In genomic region chr9:127047971-127048370, GRCh38 we compare ENCODE assay signal across 22 cellular contexts.
DNase-seq lines count a peak whose midpoint lies in the region; ATAC-seq, FAIRE-seq and TF ChIP-seq lines count a peak whose summit lies in the region.
"Had no signal": no experiment of that assay in that cellular context is flagged by ENCODE, and none has a peak within 500 bp of the region (broad histone marks: within the 10 kb centered on the region; RNA-seq: fewer than 3 reads in every experiment).

No MANE protein-coding gene starts in this region.

- no peak overlapping the region for H3K27ac ChIP-seq in ACC112 (ENCODE audit: low read depth, low read length)
- H3K27ac ChIP-seq in CD8-positive, alpha-beta memory T cell (ENCODE audit: low read depth, low read length) = no peak overlapping the region
- no peak overlapping the region for H3K27ac ChIP-seq in suprapubic skin

- peak overlapping the region; percentile 48 for H2AFZ ChIP-seq in ACC112 (ENCODE audit: low read length, unreplicated experiment)

- DNase-seq in CD8-positive, alpha-beta memory T cell = no peak
- DNase-seq in central memory CD8-positive, alpha-beta T cell (ENCODE audit: low spot score in 2 of 2) = no peak
- DNase-seq in osteocyte (ENCODE audit: extremely low spot score, unreplicated experiment) = peak; percentile 27
- DNase-seq in KG1 (lab: John Stamatoyannopoulos, UW) = no peak
- DNase-seq in H54 (ENCODE audit: insufficient read length, low spot score) = no peak
- no peak for DNase-seq in suprapubic skin (ENCODE audit: low spot score in 2 of 2)
- DNase-seq: activated CD4-positive, alpha-beta T cell treated with anti-CD3 and anti-CD28 coated beads for 1 hour; activated naive CD8-positive, alpha-beta T cell treated with anti-CD3 and anti-CD28 coated beads for 36 hours; CD4-positive, CD25-positive, alpha-beta regulatory T cell; dorsolateral prefrontal cortex; EL; naive thymus-derived CD4-positive, alpha-beta T cell; NCI-H1436 treated with DMSO at 0.1 percent for 48 hours; NCI-H510A; retina; SHP77 treated with DMSO at 0.1 percent for 48 hours had no signal

- H3K9me3 ChIP-seq in CD8-positive, alpha-beta memory T cell (ENCODE audit: low read length) = no peaks in the 10 kb centered on the region
- no peaks in the 10 kb centered on the region for H3K9me3 ChIP-seq in suprapubic skin
- H3K9me3 ChIP-seq: HAP-1, tibial artery had no signal

- TF ChIP-seq POLR2A in H54 (IDR thresholded peaks at IDR 0.05; ENCODE audit: low read depth, low read length) = no peak
- no peak for TF ChIP-seq POLR2A in suprapubic skin (IDR thresholded peaks at IDR 0.05)

- peaks cover 0 to 4% (median 0%) of the 10 kb centered on the region in 3 donors for H3K36me3 Mint-ChIP-seq in CD8-positive, alpha-beta memory T cell
- H3K36me3 Mint-ChIP-seq in central memory CD8-positive, alpha-beta T cell (ENCODE audit: insufficient read depth) = no peaks in the 10 kb centered on the region
- H3K36me3 Mint-ChIP-seq in osteocyte (ENCODE audit: unreplicated experiment) = no peaks in the 10 kb centered on the region
- H3K36me3 Mint-ChIP-seq: activated naive CD8-positive, alpha-beta T cell treated with anti-CD3 and anti-CD28 coated beads for 36 hours had no signal

- no peak for TF ChIP-seq CTCF in osteocyte (IDR thresholded peaks at IDR 0.05)
- TF ChIP-seq CTCF in suprapubic skin (IDR thresholded peaks at IDR 0.05) = no peak

- H3K4me3 ChIP-seq in ACC112 (ENCODE audit: low read depth, low read length) = no peak overlapping the region
- H3K4me3 ChIP-seq in CD8-positive, alpha-beta memory T cell (ENCODE audit: low read length) = no peak overlapping the region
- no peak overlapping the region for H3K4me3 ChIP-seq in suprapubic skin
- H3K4me3 ChIP-seq: dorsolateral prefrontal cortex, HAP-1, tibial artery had no signal

- POLR2A ChIA-PET in CD8-positive, alpha-beta memory T cell (lab: Charles Lee) = no interaction called here

- H3K27me3 ChIP-seq in ACC112 (ENCODE audit: insufficient read depth, low read length) (no peaks in the 10 kb centered on the region), suprapubic skin (no peaks in the 10 kb centered on the region)
- no peaks in the 10 kb centered on the region for H3K27me3 ChIP-seq in CD8-positive, alpha-beta memory T cell (ENCODE audit: insufficient read depth, low read length, poor library complexity, severe bottlenecking)
- H3K27me3 ChIP-seq: dorsolateral prefrontal cortex, tibial artery had no signal

- no peak for TF ChIP-seq EP300 in suprapubic skin (IDR thresholded peaks at IDR 0.05)

- 91% methylated on average over 3 of the region's 3 CpGs for WGBS in suprapubic skin

- H3K79me2 ChIP-seq in ACC112 (ENCODE audit: control insufficient read depth, insufficient read depth, low read length, unreplicated experiment) = no peaks in the 10 kb centered on the region

- H3K4me3 Mint-ChIP-seq in CD8-positive, alpha-beta memory T cell = peak overlapping the region in 3 of 7 donors; percentile 17 to 87 (median 41)
- peak overlapping the region; percentile 12 for H3K4me3 Mint-ChIP-seq in central memory CD8-positive, alpha-beta T cell
- H3K4me3 Mint-ChIP-seq in osteocyte (ENCODE audit: unreplicated experiment) = no peak overlapping the region
- H3K4me3 Mint-ChIP-seq: activated naive CD8-positive, alpha-beta T cell treated with anti-CD3 and anti-CD28 coated beads for 36 hours; CD4-positive, CD25-positive, alpha-beta regulatory T cell; stimulated activated naive CD8-positive, alpha-beta T cell treated with anti-CD3 and anti-CD28 coated beads, Interleukin-15, Interleukin-2, amounts not matched to agents 100 ng/mL and 50 ng/mL, for 24 hours had no signal

- H3K4me1 ChIP-seq in ACC112 (ENCODE audit: control insufficient read depth, insufficient read depth, low read length, unreplicated experiment) (peaks cover 20% of the 10 kb centered on the region), suprapubic skin (peaks cover 20% of the 10 kb centered on the region)
- H3K4me1 ChIP-seq in CD8-positive, alpha-beta memory T cell (ENCODE audit: insufficient read depth, low read length) = peaks cover 19% of the 10 kb centered on the region
- H3K4me1 ChIP-seq: HAP-1 had no signal

- FAIRE-seq in H54 (lab: Jason Lieb, UNC) = no peak
- FAIRE-seq: TTC549 had no signal

- H3K27me3 Mint-ChIP-seq in CD8-positive, alpha-beta memory T cell = no peaks in the 10 kb centered on the region
- no peaks in the 10 kb centered on the region for H3K27me3 Mint-ChIP-seq in central memory CD8-positive, alpha-beta T cell
- H3K27me3 Mint-ChIP-seq in osteocyte (ENCODE audit: unreplicated experiment) = no peaks in the 10 kb centered on the region
- H3K27me3 Mint-ChIP-seq: activated naive CD8-positive, alpha-beta T cell treated with anti-CD3 and anti-CD28 coated beads for 36 hours; CD4-positive, CD25-positive, alpha-beta regulatory T cell; stimulated activated naive CD8-positive, alpha-beta T cell treated with anti-CD3 and anti-CD28 coated beads, Interleukin-15, Interleukin-2, amounts not matched to agents 100 ng/mL and 50 ng/mL, for 24 hours had no signal

- ATAC-seq in central memory CD8-positive, alpha-beta T cell (replicated peaks; ENCODE audit: extremely low read depth, poor library complexity, severe bottlenecking) = no peak
- ATAC-seq in HG02759 (IDR thresholded peaks at IDR 0.05; ENCODE audit: unreplicated experiment) = no peak
- ATAC-seq: naive thymus-derived CD4-positive, alpha-beta T cell had no signal

- H3K36me3 ChIP-seq in ACC112 (ENCODE audit: insufficient read depth, low read length) (no peaks in the 10 kb centered on the region), suprapubic skin (no peaks in the 10 kb centered on the region)
- H3K36me3 ChIP-seq in CD8-positive, alpha-beta memory T cell (ENCODE audit: insufficient read depth, low read length) = no peaks in the 10 kb centered on the region
- H3K36me3 ChIP-seq: HAP-1, tibial artery had no signal

- no peaks in the 10 kb centered on the region for H3K9me3 Mint-ChIP-seq in CD8-positive, alpha-beta memory T cell
- no peaks in the 10 kb centered on the region for H3K9me3 Mint-ChIP-seq in central memory CD8-positive, alpha-beta T cell
- no peaks in the 10 kb centered on the region for H3K9me3 Mint-ChIP-seq in osteocyte (ENCODE audit: unreplicated experiment)
- H3K9me3 Mint-ChIP-seq: activated naive CD8-positive, alpha-beta T cell treated with anti-CD3 and anti-CD28 coated beads for 36 hours; CD4-positive, CD25-positive, alpha-beta regulatory T cell; stimulated activated naive CD8-positive, alpha-beta T cell treated with anti-CD3 and anti-CD28 coated beads, Interleukin-15, Interleukin-2, amounts not matched to agents 100 ng/mL and 50 ng/mL, for 24 hours had no signal

- H3K27ac Mint-ChIP-seq in CD8-positive, alpha-beta memory T cell = peak overlapping the region in 6 of 8 donors; percentile 3 to 94 (median 66)
- H3K27ac Mint-ChIP-seq in central memory CD8-positive, alpha-beta T cell (ENCODE audit: low read depth) = peak overlapping the region; percentile 16
- peak overlapping the region; percentile 29 for H3K27ac Mint-ChIP-seq in osteocyte (ENCODE audit: unreplicated experiment)
- H3K27ac Mint-ChIP-seq: activated naive CD8-positive, alpha-beta T cell treated with anti-CD3 and anti-CD28 coated beads for 36 hours; CD4-positive, CD25-positive, alpha-beta regulatory T cell; stimulated activated naive CD8-positive, alpha-beta T cell treated with anti-CD3 and anti-CD28 coated beads, Interleukin-15, Interleukin-2, amounts not matched to agents 100 ng/mL and 50 ng/mL, for 24 hours had no signal

- peaks cover 25 to 30% (median 27%) of the 10 kb centered on the region in 3 donors for H3K4me1 Mint-ChIP-seq in CD8-positive, alpha-beta memory T cell
- H3K4me1 Mint-ChIP-seq in central memory CD8-positive, alpha-beta T cell = peaks cover 32% of the 10 kb centered on the region
- peaks cover 13% of the 10 kb centered on the region for H3K4me1 Mint-ChIP-seq in osteocyte (ENCODE audit: unreplicated experiment)

- CTCF ChIA-PET in CD8-positive, alpha-beta memory T cell (lab: Charles Lee) = interaction anchor here (0.8 kb wide), 1 partner anchor 62 kb away, joined by 3 read pairs; no protein-coding TSS in a partner anchor
